Comparison of ENCODE assay signal across 12 cellular contexts in genomic region chr11:5688482-5688881, GRCh38. TPM values are rescaled to one million over a fixed set of nuclear protein-coding genes. Genes with fewer than 3 reads are reported as not detected.
DNase-seq lines count a peak whose midpoint lies in the region; ATAC-seq lines count a peak whose summit lies in the region.
"Had no signal": no experiment of that assay in that cellular context is flagged by ENCODE, and none has a peak within 500 bp of the region (broad histone marks: within the 10 kb centered on the region; RNA-seq: fewer than 3 reads in every experiment).

No MANE protein-coding gene starts in this region.

- no peak for ATAC-seq in stimulated activated naive CD8-positive, alpha-beta T cell treated with anti-CD3 and anti-CD28 coated beads, Interleukin-15, Interleukin-2, amounts not matched to agents 100 U/mL and 50 U/mL, for 24 hours
- ATAC-seq in activated naive CD8-positive, alpha-beta T cell treated with anti-CD3 and anti-CD28 coated beads, Interleukin-2, amount 50 U/mL, for 24 hours = no peak
- no peak for ATAC-seq in natural killer cell treated with Interleukin-12 subunit alpha and Interleukin-12 subunit beta and Interleukin-15 and Interleukin-18, amount 100 ng/mL, for 72 hours
- ATAC-seq in GM21786 (IDR thresholded peaks at IDR 0.05; ENCODE audit: unreplicated experiment) (no peak), HG02870 (IDR thresholded peaks at IDR 0.05; ENCODE audit: unreplicated experiment) (no peak)

- peaks cover 63% of the 10 kb centered on the region for H3K4me1 Mint-ChIP-seq in stimulated activated naive CD8-positive, alpha-beta T cell treated with anti-CD3 and anti-CD28 coated beads, Interleukin-15, Interleukin-2, amounts not matched to agents 100 ng/mL and 50 ng/mL, for 24 hours (ENCODE audit: low read depth)
- peaks cover 59% of the 10 kb centered on the region for H3K4me1 Mint-ChIP-seq in activated naive CD8-positive, alpha-beta T cell treated with anti-CD3 and anti-CD28 coated beads, Interleukin-2, amount 50 U/mL, for 24 hours
- peaks cover 53 to 66% of the 10 kb centered on the region in 2 donors for H3K4me1 Mint-ChIP-seq in natural killer cell treated with Interleukin-12 subunit alpha and Interleukin-12 subunit beta and Interleukin-15 and Interleukin-18, amount 100 ng/mL, for 72 hours (ENCODE audit: low read depth in 2 of 2)

- H3K4me3 Mint-ChIP-seq in stimulated activated naive CD8-positive, alpha-beta T cell treated with anti-CD3 and anti-CD28 coated beads, Interleukin-15, Interleukin-2, amounts not matched to agents 100 ng/mL and 50 ng/mL, for 24 hours = no peak overlapping the region
- H3K4me3 Mint-ChIP-seq in activated naive CD8-positive, alpha-beta T cell treated with anti-CD3 and anti-CD28 coated beads, Interleukin-2, amount 50 U/mL, for 24 hours = peak overlapping the region; percentile 29
- H3K4me3 Mint-ChIP-seq in natural killer cell treated with Interleukin-12 subunit alpha and Interleukin-12 subunit beta and Interleukin-15 and Interleukin-18, amount 100 ng/mL, for 72 hours = peak overlapping the region; percentile 41

- peaks cover 18% of the 10 kb centered on the region for H3K36me3 Mint-ChIP-seq in stimulated activated naive CD8-positive, alpha-beta T cell treated with anti-CD3 and anti-CD28 coated beads, Interleukin-15, Interleukin-2, amounts not matched to agents 100 ng/mL and 50 ng/mL, for 24 hours (ENCODE audit: low read depth)
- H3K36me3 Mint-ChIP-seq in activated naive CD8-positive, alpha-beta T cell treated with anti-CD3 and anti-CD28 coated beads, Interleukin-2, amount 50 U/mL, for 24 hours (ENCODE audit: low read depth) = peaks cover 12% of the 10 kb centered on the region
- no peaks in the 10 kb centered on the region for H3K36me3 Mint-ChIP-seq in natural killer cell treated with Interleukin-12 subunit alpha and Interleukin-12 subunit beta and Interleukin-15 and Interleukin-18, amount 100 ng/mL, for 72 hours

- peak overlapping the region; percentile 70 for H3K27ac Mint-ChIP-seq in stimulated activated naive CD8-positive, alpha-beta T cell treated with anti-CD3 and anti-CD28 coated beads, Interleukin-15, Interleukin-2, amounts not matched to agents 100 ng/mL and 50 ng/mL, for 24 hours
- peak overlapping the region; percentile 95 for H3K27ac Mint-ChIP-seq in activated naive CD8-positive, alpha-beta T cell treated with anti-CD3 and anti-CD28 coated beads, Interleukin-2, amount 50 U/mL, for 24 hours
- peak overlapping the region; percentile 84 to 91 for H3K27ac Mint-ChIP-seq in natural killer cell treated with Interleukin-12 subunit alpha and Interleukin-12 subunit beta and Interleukin-15 and Interleukin-18, amount 100 ng/mL, for 72 hours

- no peaks in the 10 kb centered on the region for H3K27me3 Mint-ChIP-seq in stimulated activated naive CD8-positive, alpha-beta T cell treated with anti-CD3 and anti-CD28 coated beads, Interleukin-15, Interleukin-2, amounts not matched to agents 100 ng/mL and 50 ng/mL, for 24 hours
- H3K27me3 Mint-ChIP-seq in activated naive CD8-positive, alpha-beta T cell treated with anti-CD3 and anti-CD28 coated beads, Interleukin-2, amount 50 U/mL, for 24 hours = peaks cover 3% of the 10 kb centered on the region
- no peaks in the 10 kb centered on the region for H3K27me3 Mint-ChIP-seq in natural killer cell treated with Interleukin-12 subunit alpha and Interleukin-12 subunit beta and Interleukin-15 and Interleukin-18, amount 100 ng/mL, for 72 hours

- H3K9me3 Mint-ChIP-seq in stimulated activated naive CD8-positive, alpha-beta T cell treated with anti-CD3 and anti-CD28 coated beads, Interleukin-15, Interleukin-2, amounts not matched to agents 100 ng/mL and 50 ng/mL, for 24 hours = no peaks in the 10 kb centered on the region
- H3K9me3 Mint-ChIP-seq in activated naive CD8-positive, alpha-beta T cell treated with anti-CD3 and anti-CD28 coated beads, Interleukin-2, amount 50 U/mL, for 24 hours = peaks cover 1% of the 10 kb centered on the region
- H3K9me3 Mint-ChIP-seq in natural killer cell treated with Interleukin-12 subunit alpha and Interleukin-12 subunit beta and Interleukin-15 and Interleukin-18, amount 100 ng/mL, for 72 hours = no peaks in the 10 kb centered on the region

- DNase-seq in stimulated activated naive CD8-positive, alpha-beta T cell treated with anti-CD3 and anti-CD28 coated beads, Interleukin-15, Interleukin-2, amounts not matched to agents 100 U/mL and 50 U/mL, for 24 hours = no peak
- DNase-seq in activated naive CD8-positive, alpha-beta T cell treated with anti-CD3 and anti-CD28 coated beads, Interleukin-2, amount 50 U/mL, for 24 hours = no peak
- DNase-seq in natural killer cell treated with Interleukin-12 subunit alpha and Interleukin-12 subunit beta and Interleukin-15 and Interleukin-18, amount 100 ng/mL, for 72 hours (ENCODE audit: low spot score) = no peak
- DNase-seq in NCI-H82 treated with DMSO at 0.1 percent for 48 hours (lab: John Stamatoyannopoulos, UW; ENCODE audit: unreplicated experiment) = no peak
- DNase-seq in activated gamma-delta T cell (lab: John Stamatoyannopoulos, UW) = no peak
- DNase-seq: brain microvascular endothelial cell, mammary epithelial cell, NCI-H1436 treated with DMSO at 0.1 percent for 48 hours had no signal

RNA-seq across cellular contexts. Expression of gene TRIM22, which starts 1.1 kb away (rescaled TPM):
- 100 to 1,000 TPM in 1 of 2 donors, 10 to 100 TPM in 1; 89.3 to 144 TPM for total RNA-seq in natural killer cell treated with Interleukin-12 subunit alpha and Interleukin-12 subunit beta and Interleukin-15 and Interleukin-18, amount 100 ng/mL, for 72 hours

RNA-seq across cellular contexts. Expression of gene TRIM5, which starts 3.6 kb away (rescaled TPM):
- total RNA-seq in natural killer cell treated with Interleukin-12 subunit alpha and Interleukin-12 subunit beta and Interleukin-15 and Interleukin-18, amount 100 ng/mL, for 72 hours = 10 to 100 TPM; 12.4 to 16.4 TPM

RNA-seq across cellular contexts. Expression of gene OR56B1, which starts 47.8 kb away (rescaled TPM):
- total RNA-seq in natural killer cell treated with Interleukin-12 subunit alpha and Interleukin-12 subunit beta and Interleukin-15 and Interleukin-18, amount 100 ng/mL, for 72 hours = under 1 TPM in 1 of 2 donors, not detected in 1; 0.21 TPM
- total RNA-seq: activated CD8-positive, alpha-beta memory T cell treated with anti-CD3 and anti-CD28 coated beads for 36 hours; mammary epithelial cell had no signal
